Comparison of ENCODE assay signal across 8 cellular contexts in the genomic region with DNA sequence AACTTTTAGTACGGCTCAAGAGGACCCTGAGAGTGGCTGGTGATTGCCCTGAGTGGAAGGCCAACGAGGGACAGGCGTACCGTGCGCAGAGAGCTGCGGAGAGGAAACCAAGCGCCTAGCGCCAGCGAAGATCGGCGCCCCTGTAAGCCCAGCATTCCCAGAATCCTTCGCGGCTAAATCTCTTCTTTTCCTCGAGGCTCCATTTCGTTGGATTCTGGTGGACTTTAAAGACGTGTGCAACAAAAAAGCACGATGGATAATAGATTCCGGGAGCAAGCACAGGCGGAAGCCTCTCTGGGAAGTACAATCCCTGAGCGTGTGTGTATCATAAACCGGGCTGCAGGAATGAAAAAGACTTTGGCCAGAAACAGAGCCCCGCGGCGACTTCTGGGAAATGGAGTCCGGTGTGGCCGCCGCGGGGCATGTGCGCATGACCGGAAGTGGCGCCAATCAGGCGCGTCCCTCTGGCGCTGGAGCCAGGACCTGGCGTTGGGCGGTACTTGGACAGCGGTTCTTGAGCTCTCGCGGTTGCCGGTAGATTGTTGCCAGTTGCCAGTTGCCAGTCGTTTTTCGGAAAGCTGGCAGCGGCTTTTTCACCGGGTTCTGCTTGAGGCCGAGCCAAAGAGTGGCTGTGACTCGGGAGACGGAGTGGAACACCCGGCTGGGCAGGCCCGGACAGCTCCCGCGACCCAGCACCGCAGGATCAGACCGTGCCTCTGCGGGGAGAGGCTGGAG. TPM values are rescaled to one million over a fixed set of nuclear protein-coding genes. Genes with fewer than 3 reads are reported as not detected.
DNase-seq lines count a peak whose midpoint lies in the region; ATAC-seq and TF ChIP-seq lines count a peak whose summit lies in the region.

A gene (plus strand): TSS at position 449 of the 735 bp plus-strand sequence. CDS start 406 bp downstream, outside the sequence.

- H3K9me2 ChIP-seq in SK-N-SH, result no peaks in the 10 kb centered on the region

- peaks cover 7 to 18% of the 10 kb centered on the region in 2 experiments; a peak in 3 of 4 replicates for H3K4me1 ChIP-seq in SK-N-SH (ENCODE audit: control insufficient read depth in 1 of 2, insufficient read depth in 2 of 2, low read depth in 1 of 2, low read length in 1 of 2)

- H3K9me3 ChIP-seq in SK-N-SH, result no peaks in the 10 kb centered on the region

- H3K4me2 ChIP-seq in SK-N-SH, result peak within 1 kb of the TSS; percentile 91

- no peaks in the 10 kb centered on the region for H3K9me3 Mint-ChIP-seq in activated naive CD4-positive, alpha-beta T cell treated with anti-CD3 and anti-CD28 coated beads, Interleukin-2, amount 10 ng/mL, durations not matched to agents 7 days and 5 days

- no peaks in the 10 kb centered on the region for H3K27me3 Mint-ChIP-seq in activated naive CD4-positive, alpha-beta T cell treated with anti-CD3 and anti-CD28 coated beads, Interleukin-2, amount 10 ng/mL, durations not matched to agents 7 days and 5 days

- peak within 1 kb of the TSS; percentile 82 to 98 for H3K27ac ChIP-seq in SK-N-SH (ENCODE audit: low read depth in 2 of 2, low read length in 1 of 2)
- peak within 1 kb of the TSS; percentile 94 for H3K27ac ChIP-seq in substantia nigra (ENCODE audit: low read depth, low read length, poor library complexity, severe bottlenecking)

- TF ChIP-seq CTCF in GM10248 (IDR thresholded peaks at IDR 0.05; ENCODE audit: control extremely low read depth, extremely low read depth, low read depth, missing control alignments), result no peak
- TF ChIP-seq CTCF in SK-N-SH (IDR thresholded peaks at IDR 0.05), result no peak

- peak within 1 kb of the TSS; percentile 93 for H2AFZ ChIP-seq in SK-N-SH (ENCODE audit: low read depth)

- H3K36me3 ChIP-seq in SK-N-SH (replicated peaks in 1 of 2; ENCODE audit: control insufficient read depth in 1 of 2, insufficient read depth in 2 of 2, low read length in 1 of 2), result peaks cover 9 to 12% of the 10 kb centered on the region in 2 experiments

- peak; percentile 78 for ATAC-seq in HG02623 (IDR thresholded peaks at IDR 0.05; ENCODE audit: unreplicated experiment)

- TF ChIP-seq RAD21 in SK-N-SH (IDR thresholded peaks at IDR 0.05; ENCODE audit: low read length), result no peak; the same call in 1 of the 2 replicates

- H4K20me1 ChIP-seq in SK-N-SH (ENCODE audit: insufficient read depth), result peaks cover 10% of the 10 kb centered on the region; the same call in 1 of the 2 replicates

- H3K4me3 ChIP-seq in SK-N-SH (ENCODE audit: low read depth in 2 of 2, low read length in 1 of 2), result peak within 1 kb of the TSS; percentile 90 to 97

- peaks cover 52% of the 10 kb centered on the region for H3K4me1 Mint-ChIP-seq in activated naive CD4-positive, alpha-beta T cell treated with anti-CD3 and anti-CD28 coated beads, Interleukin-2, amount 10 ng/mL, durations not matched to agents 7 days and 5 days

- under 1% methylated on average over 36 of the region's 54 CpGs for WGBS in SK-N-SH (ENCODE audit: low lambda C conversion rate)

- H3K4me3 Mint-ChIP-seq in activated naive CD4-positive, alpha-beta T cell treated with anti-CD3 and anti-CD28 coated beads, Interleukin-2, amount 10 ng/mL, durations not matched to agents 7 days and 5 days, result peak within 1 kb of the TSS; percentile 98

- DNase-seq in GM10248 (ENCODE audit: extremely low spot score) (peak; percentile 96), NCI-H1092 treated with DMSO at 0.1 percent for 48 hours (lab: John Stamatoyannopoulos, UW) (peak; percentile 97), SK-N-SH (peak; percentile 95), globus pallidus (ENCODE audit: low spot score) (peak; percentile 90), non-pigmented ciliary epithelial cell (ENCODE audit: low read depth) (peak; percentile 66), substantia nigra (lab: John Stamatoyannopoulos, UW) (peak; percentile 48 to 96 (median 88))
- DNase-seq in activated naive CD4-positive, alpha-beta T cell treated with anti-CD3 and anti-CD28 coated beads, Interleukin-2, amount 10 ng/mL, durations not matched to agents 7 days and 5 days, result peak; percentile 95

- H3K27me3 ChIP-seq in SK-N-SH (ENCODE audit: insufficient read depth), result no peaks in the 10 kb centered on the region

- POLR2A ChIA-PET in GM10248 (lab: Yijun Ruan, JAX), result interaction anchor here (0.9 to 1.8 kb wide), 4 partner anchors 20 to 27 kb away, joined by 3 to 12 read pairs (median 6); a partner anchor contains a TSS
- POLR2A ChIA-PET in SK-N-SH (lab: Yijun Ruan, JAX), result interaction anchor here (1.0 to 2.2 kb wide), 5 partner anchors 9 to 361 kb away, joined by 3 to 12 read pairs (median 4); a partner anchor contains a TSS

- CTCF ChIA-PET in GM10248 (lab: Yijun Ruan, JAX), result interaction anchor here (1.3 to 1.8 kb wide), 3 partner anchors 17 to 209 kb away, joined by 3 to 5 read pairs (median 4); no protein-coding TSS in a partner anchor
- CTCF ChIA-PET in SK-N-SH (lab: Yijun Ruan, JAX), result interaction anchor here (0.9 to 1.7 kb wide), 3 partner anchors 13 to 209 kb away, joined by 3 to 5 read pairs (median 3); no protein-coding TSS in a partner anchor
- CTCF ChIA-PET in activated naive CD4-positive, alpha-beta T cell treated with anti-CD3 and anti-CD28 coated beads, Interleukin-2, amount 10 ng/mL, durations not matched to agents 7 days and 5 days (lab: Charles Lee), result interaction anchor here (0.9 kb wide), 2 partner anchors 27 to 209 kb away, joined by 3 to 4 read pairs; a partner anchor contains a TSS

- H3K27ac Mint-ChIP-seq in activated naive CD4-positive, alpha-beta T cell treated with anti-CD3 and anti-CD28 coated beads, Interleukin-2, amount 10 ng/mL, durations not matched to agents 7 days and 5 days, result peak within 1 kb of the TSS; percentile 87

- no peak for TF ChIP-seq EP300 in SK-N-SH (IDR thresholded peaks at IDR 0.05; ENCODE audit: borderline replicate concordance in 1 of 2, low read depth in 1 of 2, low read length in 1 of 2)

- peak within 1 kb of the TSS; percentile 72 for H3K9ac ChIP-seq in SK-N-SH

- H3K79me2 ChIP-seq in SK-N-SH (ENCODE audit: insufficient read depth), result peaks cover 67% of the 10 kb centered on the region

- peaks cover 4% of the 10 kb centered on the region for H3F3A ChIP-seq in SK-N-SH (replicated peaks; ENCODE audit: insufficient read depth)

- H3K36me3 Mint-ChIP-seq in activated naive CD4-positive, alpha-beta T cell treated with anti-CD3 and anti-CD28 coated beads, Interleukin-2, amount 10 ng/mL, durations not matched to agents 7 days and 5 days, result peaks cover 15% of the 10 kb centered on the region

TF ChIP-seq in SK-N-SH, 30 proteins besides CTCF, POLR2A, EP300 and RAD21 (continues in another document):
- TF ChIP-seq, protein P1, sequence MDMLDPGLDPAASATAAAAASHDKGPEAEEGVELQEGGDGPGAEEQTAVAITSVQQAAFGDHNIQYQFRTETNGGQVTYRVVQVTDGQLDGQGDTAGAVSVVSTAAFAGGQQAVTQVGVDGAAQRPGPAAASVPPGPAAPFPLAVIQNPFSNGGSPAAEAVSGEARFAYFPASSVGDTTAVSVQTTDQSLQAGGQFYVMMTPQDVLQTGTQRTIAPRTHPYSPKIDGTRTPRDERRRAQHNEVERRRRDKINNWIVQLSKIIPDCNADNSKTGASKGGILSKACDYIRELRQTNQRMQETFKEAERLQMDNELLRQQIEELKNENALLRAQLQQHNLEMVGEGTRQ (IDR thresholded peaks at IDR 0.05; ENCODE audit: borderline replicate concordance, low read depth, low read length), result no peak
- TF ChIP-seq MEF2A (IDR thresholded peaks at IDR 0.05; ENCODE audit: borderline replicate concordance, low read depth) (no peak), JUND (IDR thresholded peaks at IDR 0.05) (no peak), FOXJ3 (CRISPR knock-in tag; IDR thresholded peaks at IDR 0.05) (no peak), RCOR1 (IDR thresholded peaks at IDR 0.05; ENCODE audit: low read length) (no peak), TCF12 (IDR thresholded peaks at IDR 0.05) (no peak), RXRA (IDR thresholded peaks at IDR 0.05; ENCODE audit: borderline replicate concordance, low read depth) (no peak), YY1 (IDR thresholded peaks at IDR 0.05; ENCODE audit: low read depth) (peak; percentile 79; the same call in 1 of the 2 replicates), FOSL2 (IDR thresholded peaks at IDR 0.05; ENCODE audit: borderline replicate concordance, low read depth) (no peak), CHD2 (IDR thresholded peaks at IDR 0.05; ENCODE audit: low read length, partially characterized antibody) (peak; percentile 95), TEAD4 (IDR thresholded peaks at IDR 0.05; ENCODE audit: borderline replicate concordance, insufficient read depth) (0 out of 2 replicates have a peak, but pooled peaks have one; percentile 5), POLR2AphosphoS5 (IDR thresholded peaks at IDR 0.05; ENCODE audit: low read depth, low read length) (peak; percentile 44), SMC3 (IDR thresholded peaks at IDR 0.05; ENCODE audit: low read depth, low read length) (no peak)
- TF ChIP-seq, protein P2, sequence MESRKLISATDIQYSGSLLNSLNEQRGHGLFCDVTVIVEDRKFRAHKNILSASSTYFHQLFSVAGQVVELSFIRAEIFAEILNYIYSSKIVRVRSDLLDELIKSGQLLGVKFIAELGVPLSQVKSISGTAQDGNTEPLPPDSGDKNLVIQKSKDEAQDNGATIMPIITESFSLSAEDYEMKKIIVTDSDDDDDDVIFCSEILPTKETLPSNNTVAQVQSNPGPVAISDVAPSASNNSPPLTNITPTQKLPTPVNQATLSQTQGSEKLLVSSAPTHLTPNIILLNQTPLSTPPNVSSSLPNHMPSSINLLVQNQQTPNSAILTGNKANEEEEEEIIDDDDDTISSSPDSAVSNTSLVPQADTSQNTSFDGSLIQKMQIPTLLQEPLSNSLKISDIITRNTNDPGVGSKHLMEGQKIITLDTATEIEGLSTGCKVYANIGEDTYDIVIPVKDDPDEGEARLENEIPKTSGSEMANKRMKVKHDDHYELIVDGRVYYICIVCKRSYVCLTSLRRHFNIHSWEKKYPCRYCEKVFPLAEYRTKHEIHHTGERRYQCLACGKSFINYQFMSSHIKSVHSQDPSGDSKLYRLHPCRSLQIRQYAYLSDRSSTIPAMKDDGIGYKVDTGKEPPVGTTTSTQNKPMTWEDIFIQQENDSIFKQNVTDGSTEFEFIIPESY (IDR thresholded peaks at IDR 0.05; ENCODE audit: borderline replicate concordance, low read depth), result peak; percentile 87; the same call in 1 of the 2 replicates
- TF ChIP-seq, protein P3, sequence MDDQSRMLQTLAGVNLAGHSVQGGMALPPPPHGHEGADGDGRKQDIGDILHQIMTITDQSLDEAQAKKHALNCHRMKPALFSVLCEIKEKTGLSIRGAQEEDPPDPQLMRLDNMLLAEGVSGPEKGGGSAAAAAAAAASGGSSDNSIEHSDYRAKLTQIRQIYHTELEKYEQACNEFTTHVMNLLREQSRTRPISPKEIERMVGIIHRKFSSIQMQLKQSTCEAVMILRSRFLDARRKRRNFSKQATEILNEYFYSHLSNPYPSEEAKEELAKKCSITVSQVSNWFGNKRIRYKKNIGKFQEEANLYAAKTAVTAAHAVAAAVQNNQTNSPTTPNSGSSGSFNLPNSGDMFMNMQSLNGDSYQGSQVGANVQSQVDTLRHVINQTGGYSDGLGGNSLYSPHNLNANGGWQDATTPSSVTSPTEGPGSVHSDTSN (IDR thresholded peaks at IDR 0.05), result no peak

RNA-seq across cellular contexts. Expression of the gene that starts here (rescaled TPM):
- 4.6 and 5.9 TPM in 2 replicates for polyA plus RNA-seq in SK-N-SH (2012; rRNA removed)
- 2.3 and 3.5 TPM in 2 replicates for polyA plus RNA-seq in SK-N-SH (2012; cell fraction: cytosol; rRNA removed)
- polyA plus RNA-seq in SK-N-SH (2012; cell fraction: nucleus; rRNA removed), result 15.7 and 16.9 TPM in 2 replicates

Comparison
In these comparisons a context has a peak if more than half of its experiments do, and no peak if none do; other contexts are left out.
1. Peak in every context shown above with its lines: DNase-seq, ATAC-seq, H3K4me3 ChIP-seq and H3K27ac ChIP-seq.